In genomic region chr7:151226560-151226874, GRCh38 we compare ENCODE assay signal across 8 cellular contexts. TPM values are rescaled to one million over a fixed set of nuclear protein-coding genes. Genes with fewer than 3 reads are reported as not detected.
DNase-seq lines count a peak whose midpoint lies in the region; ATAC-seq and TF ChIP-seq lines count a peak whose summit lies in the region.

No MANE protein-coding gene starts in this region.

- H3K9me3 ChIP-seq in tibial artery, result no peaks in the 10 kb centered on the region

- H3K4me3 ChIP-seq in kidney epithelial cell (ENCODE audit: low read depth, low read length) (peak overlapping the region; percentile 95), tibial artery (peak overlapping the region; percentile 83 to 89)

- no peaks in the 10 kb centered on the region for H3K9me3 Mint-ChIP-seq in stimulated activated naive CD8-positive, alpha-beta T cell treated with anti-CD3 and anti-CD28 coated beads, Interleukin-15, Interleukin-2, amounts not matched to agents 100 ng/mL and 50 ng/mL, for 24 hours
- H3K9me3 Mint-ChIP-seq in activated naive CD4-positive, alpha-beta T cell treated with anti-CD3 and anti-CD28 coated beads, Interleukin-2, amount 50 U/mL, for 72 hours, result no peaks in the 10 kb centered on the region

- H3K4me1 Mint-ChIP-seq in stimulated activated naive CD8-positive, alpha-beta T cell treated with anti-CD3 and anti-CD28 coated beads, Interleukin-15, Interleukin-2, amounts not matched to agents 100 ng/mL and 50 ng/mL, for 24 hours (ENCODE audit: low read depth), result peaks cover 38% of the 10 kb centered on the region

- TF ChIP-seq CTCF in kidney epithelial cell (IDR thresholded peaks at IDR 0.05; ENCODE audit: insufficient read depth, low read length, poor library complexity, severe bottlenecking) (no peak), tibial artery (IDR thresholded peaks at IDR 0.05) (no peak)

- H3K27ac ChIP-seq in tibial artery, result peak overlapping the region; percentile 73 to 91

- H3K36me3 ChIP-seq in kidney epithelial cell (ENCODE audit: control insufficient read depth, insufficient read depth, low read length) (peaks cover 4% of the 10 kb centered on the region), tibial artery (peaks cover 21 to 36% (median 35%) of the 10 kb centered on the region in 3 donors)

- H3K4me1 ChIP-seq in tibial artery, result peaks cover 4 to 26% (median 18%) of the 10 kb centered on the region in 4 donors

- H3K27me3 ChIP-seq in kidney epithelial cell (ENCODE audit: control insufficient read depth, insufficient read depth, low read length), result no peaks in the 10 kb centered on the region
- H3K27me3 ChIP-seq in tibial artery, result no peaks in the 10 kb centered on the region

- peak overlapping the region; percentile 99 for H3K4me3 Mint-ChIP-seq in stimulated activated naive CD8-positive, alpha-beta T cell treated with anti-CD3 and anti-CD28 coated beads, Interleukin-15, Interleukin-2, amounts not matched to agents 100 ng/mL and 50 ng/mL, for 24 hours

- intact Hi-C loops in tibial artery (cut with DNase I; ENCODE audit: low total_unique reads), result no loop called here

- H3K36me3 Mint-ChIP-seq in stimulated activated naive CD8-positive, alpha-beta T cell treated with anti-CD3 and anti-CD28 coated beads, Interleukin-15, Interleukin-2, amounts not matched to agents 100 ng/mL and 50 ng/mL, for 24 hours (ENCODE audit: low read depth), result peaks cover 44% of the 10 kb centered on the region
- peaks cover 19 to 39% of the 10 kb centered on the region in 2 donors for H3K36me3 Mint-ChIP-seq in activated naive CD4-positive, alpha-beta T cell treated with anti-CD3 and anti-CD28 coated beads, Interleukin-2, amount 50 U/mL, for 72 hours

- DNase-seq in stimulated activated naive CD8-positive, alpha-beta T cell treated with anti-CD3 and anti-CD28 coated beads, Interleukin-15, Interleukin-2, amounts not matched to agents 100 U/mL and 50 U/mL, for 24 hours, result no peak
- DNase-seq in activated naive CD4-positive, alpha-beta T cell treated with anti-CD3 and anti-CD28 coated beads, Interleukin-2, amount 50 U/mL, for 72 hours (ENCODE audit: low spot score in 2 of 2), result no peak
- DNase-seq in kidney epithelial cell (ENCODE audit: low read depth) (no peak), tibial artery (no peak), KG1 (lab: John Stamatoyannopoulos, UW) (no peak), HuH-7 (ENCODE audit: low spot score) (no peak)
- no peak for DNase-seq in activated effector memory CD4-positive, alpha-beta T cell treated with anti-CD3 and anti-CD28 coated beads, Interleukin-2, amount 50 U/mL, for 16 hours

- H3K27ac Mint-ChIP-seq in stimulated activated naive CD8-positive, alpha-beta T cell treated with anti-CD3 and anti-CD28 coated beads, Interleukin-15, Interleukin-2, amounts not matched to agents 100 ng/mL and 50 ng/mL, for 24 hours, result peak overlapping the region; percentile 98
- peak overlapping the region; percentile 90 to 99 for H3K27ac Mint-ChIP-seq in activated naive CD4-positive, alpha-beta T cell treated with anti-CD3 and anti-CD28 coated beads, Interleukin-2, amount 50 U/mL, for 72 hours

- H3K27me3 Mint-ChIP-seq in stimulated activated naive CD8-positive, alpha-beta T cell treated with anti-CD3 and anti-CD28 coated beads, Interleukin-15, Interleukin-2, amounts not matched to agents 100 ng/mL and 50 ng/mL, for 24 hours, result no peaks in the 10 kb centered on the region

- no peak for ATAC-seq in stimulated activated naive CD8-positive, alpha-beta T cell treated with anti-CD3 and anti-CD28 coated beads, Interleukin-15, Interleukin-2, amounts not matched to agents 100 U/mL and 50 U/mL, for 24 hours
- ATAC-seq in activated naive CD4-positive, alpha-beta T cell treated with anti-CD3 and anti-CD28 coated beads, Interleukin-2, amount 50 U/mL, for 72 hours, result peak in 1 of 2 donors; percentile 1

RNA-seq across cellular contexts. Expression of gene ABCF2, which starts 0.5 kb away (rescaled TPM):
- 10 to 100 TPM; 23.5 to 33.6 TPM for total RNA-seq in activated naive CD4-positive, alpha-beta T cell treated with anti-CD3 and anti-CD28 coated beads, Interleukin-2, amount 50 U/mL, for 72 hours
- total RNA-seq in kidney epithelial cell, result 75.4 and 78.9 TPM in 2 replicates

RNA-seq across cellular contexts. Expression of gene CHPF2, which starts 5.8 kb away (rescaled TPM):
- total RNA-seq in activated naive CD4-positive, alpha-beta T cell treated with anti-CD3 and anti-CD28 coated beads, Interleukin-2, amount 50 U/mL, for 72 hours, result 10 to 100 TPM; 26.7 to 29.3 TPM
- total RNA-seq in kidney epithelial cell, result 60.0 and 83.9 TPM in 2 replicates

RNA-seq across cellular contexts. Expression of gene H2BK1, which starts 16.2 kb away (rescaled TPM):
- total RNA-seq in activated naive CD4-positive, alpha-beta T cell treated with anti-CD3 and anti-CD28 coated beads, Interleukin-2, amount 50 U/mL, for 72 hours, result 1 to 10 TPM in 1 of 2 donors, not detected in 1; 1.2 TPM
- total RNA-seq in kidney epithelial cell, result not detected in 2 replicates

RNA-seq across cellular contexts. Expression of gene SMARCD3, which starts 22.0 kb away (rescaled TPM):
- total RNA-seq in activated naive CD4-positive, alpha-beta T cell treated with anti-CD3 and anti-CD28 coated beads, Interleukin-2, amount 50 U/mL, for 72 hours, result 1 to 10 TPM; 2.4 to 10.0 TPM
- 12.6 and 28.7 TPM in 2 replicates for total RNA-seq in kidney epithelial cell

RNA-seq across cellular contexts. Expression of gene ASB10, which starts 39.5 kb away (rescaled TPM):
- total RNA-seq in activated naive CD4-positive, alpha-beta T cell treated with anti-CD3 and anti-CD28 coated beads, Interleukin-2, amount 50 U/mL, for 72 hours, result not detected
- not detected in 2 replicates for total RNA-seq in kidney epithelial cell
